9 cellular contexts compared by ENCODE assay signal in genomic region chr1:235642021-235642942, GRCh38. TPM values are rescaled to one million over a fixed set of nuclear protein-coding genes. Genes with fewer than 3 reads are reported as not detected.
A peak's percentile ranks its signal among the peaks of the same experiment; 100 is the strongest.
DNase-seq lines count a peak whose midpoint lies in the region; ATAC-seq and TF ChIP-seq lines count a peak whose summit lies in the region.
"Had no signal": no experiment of that assay in that cellular context is flagged by ENCODE, and none has a peak within 500 bp of the region (broad histone marks: within the 10 kb centered on the region; RNA-seq: fewer than 3 reads in every experiment).

No MANE protein-coding gene starts in this region.

- TF ChIP-seq POLR2A in esophagus squamous epithelium (IDR thresholded peaks at IDR 0.05) = no peak

- H3K4me2 ChIP-seq in DOHH2 (ENCODE audit: low read length) = 0 out of 2 replicates have a peak overlapping the region, but pooled peaks have one; percentile 5

- no peaks in the 10 kb centered on the region for H3K9me3 ChIP-seq in DOHH2 (ENCODE audit: control insufficient read depth, insufficient read depth, low read length)
- no peaks in the 10 kb centered on the region for H3K9me3 ChIP-seq in esophagus squamous epithelium
- H3K9me3 ChIP-seq: HAP-1 had no signal

- WGBS in esophagus squamous epithelium, 2 donors = 16 to 31% methylated on average over 21 to 22 of the region's 46 CpGs

- no peaks in the 10 kb centered on the region for H3K79me2 ChIP-seq in DOHH2 (ENCODE audit: control insufficient read depth, low read length)

- CTCF ChIA-PET in activated CD4-positive, alpha-beta memory T cell treated with anti-CD3 and anti-CD28 coated beads for 36 hours (lab: Charles Lee) = interaction anchor here (1.0 to 1.4 kb wide), 2 partner anchors 15 to 137 kb away, joined by 3 to 5 read pairs; no protein-coding TSS in a partner anchor

- H3F3A ChIP-seq in DOHH2 (ENCODE audit: control insufficient read depth, insufficient read depth) = no peaks in the 10 kb centered on the region

- H3K36me3 ChIP-seq in DOHH2 (ENCODE audit: control insufficient read depth, low read length) = no peaks in the 10 kb centered on the region
- no peaks in the 10 kb centered on the region for H3K36me3 ChIP-seq in esophagus squamous epithelium
- H3K36me3 ChIP-seq: HAP-1 had no signal

- H3K4me1 ChIP-seq in DOHH2 (ENCODE audit: control insufficient read depth, low read length) (no peaks in the 10 kb centered on the region), esophagus squamous epithelium (peaks cover 0 to 18% (median 2%) of the 10 kb centered on the region in 3 donors)

- no peaks in the 10 kb centered on the region for H4K20me1 ChIP-seq in DOHH2 (ENCODE audit: control insufficient read depth, insufficient read depth, low read depth, low read length)

- H3K27ac ChIP-seq in DOHH2 (ENCODE audit: low read depth, low read length) (no peak overlapping the region), esophagus squamous epithelium (peak overlapping the region; percentile 47 to 81 (median 56))

- no peaks in the 10 kb centered on the region for H3K36me3 Mint-ChIP-seq in activated CD4-positive, alpha-beta memory T cell treated with anti-CD3 and anti-CD28 coated beads for 36 hours

- H3K4me1 Mint-ChIP-seq in activated CD4-positive, alpha-beta memory T cell treated with anti-CD3 and anti-CD28 coated beads for 36 hours (ENCODE audit: low read depth) = peaks cover 32% of the 10 kb centered on the region

- H3K27ac Mint-ChIP-seq in activated CD4-positive, alpha-beta memory T cell treated with anti-CD3 and anti-CD28 coated beads for 36 hours = peak overlapping the region; percentile 85

- H3K9me2 ChIP-seq in DOHH2 (replicated peaks; ENCODE audit: control insufficient read depth, low read length) = no peaks in the 10 kb centered on the region

- intact Hi-C loops in activated CD4-positive, alpha-beta memory T cell treated with anti-CD3 and anti-CD28 coated beads for 36 hours (cut with micrococcal nuclease) = loop anchor here (2.0 to 10.0 kb wide), 3 partner anchors 55 to 353 kb away; partner anchors contain the start of gene B3GALNT2
- intact Hi-C loops in esophagus squamous epithelium (cut with DNase I) = no loop called here

- H3K4me3 Mint-ChIP-seq in activated CD4-positive, alpha-beta memory T cell treated with anti-CD3 and anti-CD28 coated beads for 36 hours = peak overlapping the region; percentile 71

- H3K27me3 ChIP-seq in DOHH2 (ENCODE audit: control insufficient read depth, low read length) (peaks cover 13% of the 10 kb centered on the region), esophagus squamous epithelium (peaks cover 0 to 35% (median 0%) of the 10 kb centered on the region in 4 donors)

- H3K4me3 ChIP-seq in DOHH2 (ENCODE audit: low read length) = no peak overlapping the region
- peak overlapping the region in 3 of 4 donors; percentile 10 to 53 (median 34) for H3K4me3 ChIP-seq in esophagus squamous epithelium
- H3K4me3 ChIP-seq: HAP-1 had no signal

- POLR2A ChIA-PET in activated CD4-positive, alpha-beta memory T cell treated with anti-CD3 and anti-CD28 coated beads for 36 hours (lab: Charles Lee) = interaction anchor here (0.6 to 1.3 kb wide), 3 partner anchors 56 to 896 kb away, joined by 3 to 5 read pairs (median 5); partner anchors contain the start of gene B3GALNT2

- DNase-seq in HCEC 1CT = peak; percentile 14
- DNase-seq in NCI-H2029 treated with DMSO at 0.1 percent for 48 hours (lab: John Stamatoyannopoulos, UW) = peak; percentile 73
- peak; percentile 89 for DNase-seq in activated CD4-positive, alpha-beta memory T cell treated with anti-CD3 and anti-CD28 coated beads for 36 hours
- no peak for DNase-seq in esophagus squamous epithelium (lab: John Stamatoyannopoulos, UW)
- peak; percentile 23 to 31 (median 28) for DNase-seq in stimulated activated CD4-positive, alpha-beta T cell treated with anti-CD3 and anti-CD28 coated beads, TNF-alpha, amount 100 ng/mL, for 1 hour (ENCODE audit: low read depth in 3 of 3, low spot score in 1 of 3)
- DNase-seq in NCI-H1694 treated with DMSO at 0.1 percent for 48 hours (lab: John Stamatoyannopoulos, UW) = no peak

- no peak for TF ChIP-seq CTCF in DOHH2 (IDR thresholded peaks at IDR 0.05; ENCODE audit: low read depth, low read length, poor library complexity, severe bottlenecking)
- no peak for TF ChIP-seq CTCF in esophagus squamous epithelium (IDR thresholded peaks at IDR 0.05)

- no peak for ATAC-seq in HG03159 (IDR thresholded peaks at IDR 0.05; ENCODE audit: unreplicated experiment)

- peaks cover 17% of the 10 kb centered on the region for H3K27me3 Mint-ChIP-seq in activated CD4-positive, alpha-beta memory T cell treated with anti-CD3 and anti-CD28 coated beads for 36 hours

- no peaks in the 10 kb centered on the region for H3K9me3 Mint-ChIP-seq in activated CD4-positive, alpha-beta memory T cell treated with anti-CD3 and anti-CD28 coated beads for 36 hours

RNA-seq across cellular contexts. Expression of gene GNG4, which starts 7.3 kb away (rescaled TPM):
- 1 to 10 TPM in 1 of 2 experiments, under 1 TPM in 1; 0.88 to 1.8 TPM for total RNA-seq in activated CD4-positive, alpha-beta memory T cell treated with anti-CD3 and anti-CD28 coated beads for 36 hours
- 1 to 10 TPM; 1.1 to 6.3 (median 4.6) TPM for total RNA-seq in esophagus squamous epithelium

Comparison
In these comparisons a context has a peak if more than half of its experiments do, and no peak if none do; other contexts are left out.
1. DNase-seq: peak in HCEC 1CT (single experiment), NCI-H2029 treated with DMSO at 0.1 percent for 48 hours (single experiment), activated CD4-positive, alpha-beta memory T cell treated with anti-CD3 and anti-CD28 coated beads for 36 hours (single experiment) and stimulated activated CD4-positive, alpha-beta T cell treated with anti-CD3 and anti-CD28 coated beads, TNF-alpha, amount 100 ng/mL, for 1 hour (3 of 3); none in esophagus squamous epithelium (single experiment) and NCI-H1694 treated with DMSO at 0.1 percent for 48 hours (single experiment).